ENCODE assay signal across 9 cellular contexts in genomic region chr11:118012083-118012669, GRCh38. TPM values are rescaled to one million over a fixed set of nuclear protein-coding genes. Genes with fewer than 3 reads are reported as not detected.
DNase-seq lines count a peak whose midpoint lies in the region; ATAC-seq, FAIRE-seq and TF ChIP-seq lines count a peak whose summit lies in the region.
"Had no signal": no experiment of that assay in that cellular context is flagged by ENCODE, and none has a peak within 500 bp of the region (broad histone marks: within the 10 kb centered on the region; RNA-seq: fewer than 3 reads in every experiment).

No MANE protein-coding gene starts in this region.

- H3K27me3 Mint-ChIP-seq in activated CD8-positive, alpha-beta T cell treated with anti-CD3 and anti-CD28 coated beads for 36 hours = no peaks in the 10 kb centered on the region

- H3K4me3 Mint-ChIP-seq in activated CD8-positive, alpha-beta T cell treated with anti-CD3 and anti-CD28 coated beads for 36 hours = no peak overlapping the region
- H3K4me3 Mint-ChIP-seq: neural crest cell had no signal

- no peaks in the 10 kb centered on the region for H3K4me1 ChIP-seq in vagina

- H3K27me3 ChIP-seq in HL-60 (ENCODE audit: insufficient read depth, poor library complexity, severe bottlenecking) = no peaks in the 10 kb centered on the region
- H3K27me3 ChIP-seq in vagina = no peaks in the 10 kb centered on the region

- H3K36me3 Mint-ChIP-seq in activated CD8-positive, alpha-beta T cell treated with anti-CD3 and anti-CD28 coated beads for 36 hours (ENCODE audit: low read depth) = peaks cover 19% of the 10 kb centered on the region

- intact Hi-C loops in activated CD8-positive, alpha-beta T cell treated with anti-CD3 and anti-CD28 coated beads for 36 hours (cut with micrococcal nuclease) = no loop called here
- intact Hi-C loops in vagina (cut with DNase I) = no loop called here

- ATAC-seq in activated CD8-positive, alpha-beta T cell treated with anti-CD3 and anti-CD28 coated beads for 36 hours = peak; percentile 54

- POLR2A ChIA-PET in activated CD8-positive, alpha-beta T cell treated with anti-CD3 and anti-CD28 coated beads for 36 hours (lab: Charles Lee) = interaction anchor here (0.6 to 33.1 kb wide), 7 partner anchors 9 to 114 kb away, joined by 3 to 710 read pairs (median 5); partner anchors contain the start of gene IL10RA

- peak overlapping the region; percentile 74 for H3K27ac Mint-ChIP-seq in activated CD8-positive, alpha-beta T cell treated with anti-CD3 and anti-CD28 coated beads for 36 hours

- H3K27ac ChIP-seq in HL-60 (replicated peaks) (peak overlapping the region; percentile 58), vagina (no peak overlapping the region)

- DNase-seq in AML-193 (lab: John Stamatoyannopoulos, UW) = peak; percentile 69 to 71
- peak; percentile 80 to 89 for DNase-seq in HL-60 (ENCODE audit: low read depth in 1 of 2, low spot score in 1 of 2)
- DNase-seq in activated CD8-positive, alpha-beta T cell treated with anti-CD3 and anti-CD28 coated beads for 36 hours = peak; percentile 48
- peak; percentile 77 for DNase-seq in islet precursor cell
- peak; percentile 36 for DNase-seq in urothelium cell line (ENCODE audit: low spot score)
- DNase-seq in DMS79 treated with DMSO at 0.1 percent for 48 hours (lab: John Stamatoyannopoulos, UW) = no peak
- no peak for DNase-seq in NCI-H524 treated with DMSO at 0.1 percent for 48 hours (lab: John Stamatoyannopoulos, UW)
- DNase-seq in vagina (ENCODE audit: extremely low spot score in 2 of 2) = no peak

- H3K9me3 Mint-ChIP-seq in activated CD8-positive, alpha-beta T cell treated with anti-CD3 and anti-CD28 coated beads for 36 hours = peaks cover 14% of the 10 kb centered on the region

- no peak for TF ChIP-seq CTCF in HL-60 (IDR thresholded peaks at IDR 0.05; ENCODE audit: insufficient read depth, low read length)
- no peak for TF ChIP-seq CTCF in activated CD8-positive, alpha-beta T cell treated with anti-CD3 and anti-CD28 coated beads for 36 hours (IDR thresholded peaks at IDR 0.05)
- no peak for TF ChIP-seq CTCF in vagina (IDR thresholded peaks at IDR 0.05)

- no peak overlapping the region for H3K4me3 ChIP-seq in HL-60 (replicated peaks; ENCODE audit: insufficient read depth, low read length)
- no peak overlapping the region for H3K4me3 ChIP-seq in vagina

- no peak for TF ChIP-seq POLR2A in vagina (IDR thresholded peaks at IDR 0.05)

- no peaks in the 10 kb centered on the region for H3K9me3 ChIP-seq in vagina

- FAIRE-seq in urothelium cell line (lab: Jason Lieb, UNC) = no peak

- CTCF ChIA-PET in activated CD8-positive, alpha-beta T cell treated with anti-CD3 and anti-CD28 coated beads for 36 hours (lab: Charles Lee) = interaction anchor here (1.0 kb wide), 1 partner anchor 10 kb away, joined by 3 read pairs; no protein-coding TSS in a partner anchor

- peaks cover 96% of the 10 kb centered on the region for H3K4me1 Mint-ChIP-seq in activated CD8-positive, alpha-beta T cell treated with anti-CD3 and anti-CD28 coated beads for 36 hours (ENCODE audit: low read depth)
- H3K4me1 Mint-ChIP-seq: neural crest cell had no signal

- H3K36me3 ChIP-seq in vagina = no peaks in the 10 kb centered on the region

RNA-seq across cellular contexts. Expression of gene IL10RA, which starts 26.0 kb away (rescaled TPM):
- total RNA-seq in activated CD8-positive, alpha-beta T cell treated with anti-CD3 and anti-CD28 coated beads for 36 hours = 10 to 100 TPM; 73.3 to 80.9 TPM
- 29.0 TPM for total RNA-seq in vagina

Comparison
In these comparisons a context has a peak if more than half of its experiments do, and no peak if none do; other contexts are left out.
1. DNase-seq: peak in AML-193 (2 of 2), HL-60 (2 of 2), activated CD8-positive, alpha-beta T cell treated with anti-CD3 and anti-CD28 coated beads for 36 hours (single experiment), islet precursor cell (single experiment) and urothelium cell line (single experiment); none in DMS79 treated with DMSO at 0.1 percent for 48 hours (single experiment), NCI-H524 treated with DMSO at 0.1 percent for 48 hours (single experiment) and vagina (0 of 2).